ENCODE assay signal across 8 cellular contexts in the genomic region with DNA sequence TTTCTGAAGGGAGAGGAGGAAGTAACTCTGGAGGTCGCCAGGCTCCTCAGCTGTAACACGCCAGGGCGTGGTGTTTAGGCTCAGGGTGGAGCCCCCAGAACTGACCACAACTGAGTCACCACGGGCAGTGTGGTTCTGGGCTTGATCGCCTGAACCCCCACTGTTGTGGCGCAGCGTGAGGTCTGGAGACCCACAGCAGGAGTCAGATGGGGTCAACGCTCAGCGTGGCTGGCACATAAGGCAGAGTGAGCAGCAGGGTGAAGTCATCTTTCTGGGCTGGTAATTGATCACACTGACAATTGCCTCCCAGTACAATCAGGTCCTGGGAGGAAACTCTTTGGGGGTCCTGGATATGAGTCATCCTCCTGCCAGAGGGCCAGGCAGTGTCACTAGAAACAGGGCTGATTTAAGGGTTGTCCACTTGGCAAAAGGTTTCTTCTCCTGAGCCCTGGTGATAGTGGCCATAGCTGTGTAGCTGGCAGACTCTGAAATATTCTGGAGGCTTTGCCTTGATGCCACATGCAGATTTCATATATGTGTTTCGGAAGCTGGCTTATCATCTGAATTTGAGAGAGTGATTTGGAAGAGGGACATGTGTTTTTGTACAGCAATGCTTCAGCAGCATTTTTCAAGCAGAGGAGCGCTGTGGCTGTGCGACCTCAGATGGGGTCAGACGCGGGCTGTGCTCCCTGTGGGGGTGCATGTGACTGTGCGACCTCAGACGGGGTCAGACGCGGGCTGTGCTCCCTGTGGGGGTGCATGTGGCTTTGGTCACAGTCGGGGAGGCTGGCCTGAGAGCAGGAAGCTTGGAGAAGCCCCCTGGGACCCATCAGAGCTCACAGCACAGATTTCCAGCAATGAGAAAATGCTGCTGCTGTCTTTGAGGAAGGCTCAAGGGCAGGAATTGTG. TPM values are rescaled to one million over a fixed set of nuclear protein-coding genes. Genes with fewer than 3 reads are reported as not detected.
DNase-seq lines count a peak whose midpoint lies in the region; ATAC-seq and TF ChIP-seq lines count a peak whose summit lies in the region.

No MANE protein-coding gene starts in this region.

- H3K4me1 ChIP-seq in HUES6 (ENCODE audit: control insufficient read depth, insufficient read depth, low read length): peaks cover 23% of the 10 kb centered on the region

- no peaks in the 10 kb centered on the region for H3K27me3 ChIP-seq in HUES6 (ENCODE audit: control insufficient read depth, insufficient read depth, low read length)

- peak overlapping the region; percentile 60 for H3K27ac Mint-ChIP-seq in activated CD8-positive, alpha-beta T cell treated with anti-CD3 and anti-CD28 coated beads for 36 hours

- H3K4me3 ChIP-seq in HUES6 (ENCODE audit: low read depth, low read length) (no peak overlapping the region), fibroblast of mammary gland (ENCODE audit: control insufficient read depth, low read depth, low read length) (no peak overlapping the region)

- H3K4me3 Mint-ChIP-seq in activated CD8-positive, alpha-beta T cell treated with anti-CD3 and anti-CD28 coated beads for 36 hours: no peak overlapping the region

- intact Hi-C loops in activated CD8-positive, alpha-beta T cell treated with anti-CD3 and anti-CD28 coated beads for 36 hours (cut with micrococcal nuclease): no loop called here

- TF ChIP-seq CTCF in activated CD8-positive, alpha-beta T cell treated with anti-CD3 and anti-CD28 coated beads for 36 hours (IDR thresholded peaks at IDR 0.05): no peak
- no peak for TF ChIP-seq CTCF in fibroblast of mammary gland (conservative IDR thresholded peaks at IDR 0.05; ENCODE audit: control insufficient read depth, insufficient read depth, low read depth, low read length)

- H3K36me3 Mint-ChIP-seq in activated CD8-positive, alpha-beta T cell treated with anti-CD3 and anti-CD28 coated beads for 36 hours (ENCODE audit: low read depth): peaks cover 34% of the 10 kb centered on the region

- H3K9me3 Mint-ChIP-seq in activated CD8-positive, alpha-beta T cell treated with anti-CD3 and anti-CD28 coated beads for 36 hours: no peaks in the 10 kb centered on the region

- CTCF ChIA-PET in activated CD8-positive, alpha-beta T cell treated with anti-CD3 and anti-CD28 coated beads for 36 hours (lab: Charles Lee): interaction anchor here (1.0 to 1.4 kb wide), 4 partner anchors 7 to 50 kb away, joined by 3 to 4 read pairs (median 4); a partner anchor contains a TSS

- in situ Hi-C loops in G401 (cut with HindIII; ENCODE audit: low sequenced_read_pairs): no loop called here

- H3K27me3 Mint-ChIP-seq in activated CD8-positive, alpha-beta T cell treated with anti-CD3 and anti-CD28 coated beads for 36 hours: no peaks in the 10 kb centered on the region

- H3K9ac ChIP-seq in HUES6 (ENCODE audit: low read length): peak overlapping the region; percentile 34

- peaks cover 5% of the 10 kb centered on the region; the same call in 1 of the 2 replicates for H3K36me3 ChIP-seq in HUES6 (ENCODE audit: control insufficient read depth, insufficient read depth, low read length)

- peaks cover 36% of the 10 kb centered on the region for H3K4me1 Mint-ChIP-seq in activated CD8-positive, alpha-beta T cell treated with anti-CD3 and anti-CD28 coated beads for 36 hours (ENCODE audit: low read depth)

- no peaks in the 10 kb centered on the region for H3K9me3 ChIP-seq in HUES6 (ENCODE audit: control insufficient read depth, insufficient read depth, low read depth, low read length)

- no peak overlapping the region for H3K27ac ChIP-seq in HUES6 (ENCODE audit: low read depth, low read length)

- POLR2A ChIA-PET in activated CD8-positive, alpha-beta T cell treated with anti-CD3 and anti-CD28 coated beads for 36 hours (lab: Charles Lee): interaction anchor here (0.5 to 1.9 kb wide), 5 partner anchors 10 to 641 kb away, joined by 3 to 9 read pairs (median 3); a partner anchor contains a TSS

- DNase-seq in activated CD8-positive, alpha-beta T cell treated with anti-CD3 and anti-CD28 coated beads for 36 hours: peak; percentile 85
- DNase-seq in fibroblast of mammary gland (ENCODE audit: low read depth) (peak; percentile 99), retina (peak; percentile 53), NCI-H82 (lab: John Stamatoyannopoulos, UW) (no peak), G401 (ENCODE audit: low spot score) (no peak)

- ATAC-seq in GM18499 (IDR thresholded peaks at IDR 0.05; ENCODE audit: insufficient read depth, unreplicated experiment) (peak; percentile 39), HG03469 (IDR thresholded peaks at IDR 0.05; ENCODE audit: unreplicated experiment) (no peak)
- ATAC-seq in activated CD8-positive, alpha-beta T cell treated with anti-CD3 and anti-CD28 coated beads for 36 hours: peak; percentile 51

RNA-seq across cellular contexts. Expression of a gene that starts 50.0 kb away (rescaled TPM):
- total RNA-seq in activated CD8-positive, alpha-beta T cell treated with anti-CD3 and anti-CD28 coated beads for 36 hours: 10 to 100 TPM; 27.7 to 28.5 TPM
- total RNA-seq in G401 (2014; rRNA removed; shearing (Covaris generic)): 12.2 and 16.9 TPM in 2 replicates

Comparison
In these comparisons a context has a peak if more than half of its experiments do, and no peak if none do; other contexts are left out.
1. DNase-seq: peak in activated CD8-positive, alpha-beta T cell treated with anti-CD3 and anti-CD28 coated beads for 36 hours (single experiment), fibroblast of mammary gland (single experiment) and retina (single experiment); none in NCI-H82 (single experiment) and G401 (single experiment).